Comparison of ENCODE assay signal across 15 cellular contexts in genomic region chr4:78557841-78558240, GRCh38. TPM values are rescaled to one million over a fixed set of nuclear protein-coding genes. Genes with fewer than 3 reads are reported as not detected.
"Had no signal": no experiment of that assay in that cellular context is flagged by ENCODE, and none has a peak within 500 bp of the region (broad histone marks: within the 10 kb centered on the region; RNA-seq: fewer than 3 reads in every experiment).

No MANE protein-coding gene starts in this region.

- DNase-seq: activated CD4-positive, alpha-beta T cell treated with anti-CD3 and anti-CD28 coated beads, Interleukin-2, amount 50 U/mL, for 48 hours; activated CD8-positive, alpha-beta memory T cell treated with anti-CD3 and anti-CD28 coated beads, Interleukin-2, amount 10 ng/mL, durations not matched to agents 7 days and 5 days; activated gamma-delta T cell treated with Interleukin-2 at 50 U/mL for 16 hours; activated naive CD8-positive, alpha-beta T cell treated with anti-CD3 and anti-CD28 coated beads for 36 hours; activated T-cell treated with anti-CD3 and anti-CD28 coated beads, Interleukin-2, amount 50 U/mL, for 24 hours; dorsolateral prefrontal cortex; esophagus squamous epithelium; heart left ventricle; lower lobe of right lung; naive thymus-derived CD4-positive, alpha-beta T cell; posterior cingulate gyrus; small intestine; T-helper 2 cell had no signal

- H3K9me3 ChIP-seq: esophagus squamous epithelium, heart left ventricle, lower lobe of right lung, right atrium auricular region, tibial nerve had no signal

- H3K36me3 Mint-ChIP-seq: activated CD8-positive, alpha-beta memory T cell treated with anti-CD3 and anti-CD28 coated beads, Interleukin-2, amount 10 ng/mL, durations not matched to agents 7 days and 5 days had no signal

- H3K4me3 Mint-ChIP-seq: activated CD8-positive, alpha-beta memory T cell treated with anti-CD3 and anti-CD28 coated beads, Interleukin-2, amount 10 ng/mL, durations not matched to agents 7 days and 5 days; activated naive CD8-positive, alpha-beta T cell treated with anti-CD3 and anti-CD28 coated beads for 36 hours; activated T-cell treated with anti-CD3 and anti-CD28 coated beads, Interleukin-2, amount 50 U/mL, for 24 hours; naive thymus-derived CD4-positive, alpha-beta T cell had no signal

- H3K4me1 Mint-ChIP-seq: activated CD8-positive, alpha-beta memory T cell treated with anti-CD3 and anti-CD28 coated beads, Interleukin-2, amount 10 ng/mL, durations not matched to agents 7 days and 5 days had no signal

- H3K27ac ChIP-seq: dorsolateral prefrontal cortex had no signal

- H3K9me3 Mint-ChIP-seq: activated T-cell treated with anti-CD3 and anti-CD28 coated beads, Interleukin-2, amount 50 U/mL, for 24 hours had no signal

- H3K36me3 ChIP-seq: right atrium auricular region, tibial nerve had no signal

- H3K4me3 ChIP-seq: dorsolateral prefrontal cortex, esophagus squamous epithelium, heart left ventricle, lower lobe of right lung, right atrium auricular region, tibial nerve had no signal

- ATAC-seq: activated CD8-positive, alpha-beta memory T cell treated with anti-CD3 and anti-CD28 coated beads, Interleukin-2, amount 10 ng/mL, durations not matched to agents 7 days and 5 days; heart left ventricle; lower lobe of right lung; naive thymus-derived CD4-positive, alpha-beta T cell had no signal

- H3K27ac Mint-ChIP-seq: activated CD8-positive, alpha-beta memory T cell treated with anti-CD3 and anti-CD28 coated beads, Interleukin-2, amount 10 ng/mL, durations not matched to agents 7 days and 5 days; activated naive CD8-positive, alpha-beta T cell treated with anti-CD3 and anti-CD28 coated beads for 36 hours; activated T-cell treated with anti-CD3 and anti-CD28 coated beads, Interleukin-2, amount 50 U/mL, for 24 hours; naive thymus-derived CD4-positive, alpha-beta T cell had no signal

- H3K27me3 ChIP-seq: esophagus squamous epithelium, heart left ventricle, right atrium auricular region, tibial nerve had no signal

RNA-seq across cellular contexts. Expression of gene ANXA3, which starts 6.3 kb away (rescaled TPM):
- polyA plus RNA-seq: naive thymus-derived CD4-positive, alpha-beta T cell had no signal
